ENCODE assay signal across 1 cellular context in genomic region chr22:28952857-28953256, GRCh38.
TF ChIP-seq lines count a peak whose summit lies in the region.

No MANE protein-coding gene starts in this region.

TF ChIP-seq in HEK293, 187 proteins besides CTCF, POLR2A, EP300 and RAD21 (continued from another document):
- TF ChIP-seq, protein P1, sequence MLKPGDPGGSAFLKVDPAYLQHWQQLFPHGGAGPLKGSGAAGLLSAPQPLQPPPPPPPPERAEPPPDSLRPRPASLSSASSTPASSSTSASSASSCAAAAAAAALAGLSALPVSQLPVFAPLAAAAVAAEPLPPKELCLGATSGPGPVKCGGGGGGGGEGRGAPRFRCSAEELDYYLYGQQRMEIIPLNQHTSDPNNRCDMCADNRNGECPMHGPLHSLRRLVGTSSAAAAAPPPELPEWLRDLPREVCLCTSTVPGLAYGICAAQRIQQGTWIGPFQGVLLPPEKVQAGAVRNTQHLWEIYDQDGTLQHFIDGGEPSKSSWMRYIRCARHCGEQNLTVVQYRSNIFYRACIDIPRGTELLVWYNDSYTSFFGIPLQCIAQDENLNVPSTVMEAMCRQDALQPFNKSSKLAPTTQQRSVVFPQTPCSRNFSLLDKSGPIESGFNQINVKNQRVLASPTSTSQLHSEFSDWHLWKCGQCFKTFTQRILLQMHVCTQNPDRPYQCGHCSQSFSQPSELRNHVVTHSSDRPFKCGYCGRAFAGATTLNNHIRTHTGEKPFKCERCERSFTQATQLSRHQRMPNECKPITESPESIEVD (tag by site-specific recombination; IDR thresholded peaks at IDR 0.05), result peak; percentile 63
- TF ChIP-seq ZNF274 (IDR thresholded peaks at IDR 0.05; ENCODE audit: low read length) (no peak), ZNF274 (tag by site-specific recombination; IDR thresholded peaks at IDR 0.05; ENCODE audit: borderline replicate concordance) (no peak), ZNF280D (tag by site-specific recombination; IDR thresholded peaks at IDR 0.05) (no peak), ZNF2 (tag by site-specific recombination; IDR thresholded peaks at IDR 0.05) (0 out of 2 replicates have a peak, but pooled peaks have one; percentile 24), ZNF404 (tag by site-specific recombination; IDR thresholded peaks at IDR 0.05) (no peak), SCRT1 (tag by site-specific recombination; IDR thresholded peaks at IDR 0.05; ENCODE audit: borderline replicate concordance) (no peak), ZNF624 (tag by site-specific recombination; IDR thresholded peaks at IDR 0.05) (no peak), ZNF175 (tag by site-specific recombination; IDR thresholded peaks at IDR 0.05) (no peak), ZNF596 (tag by site-specific recombination; IDR thresholded peaks at IDR 0.05) (no peak), ZNF398 (tag by site-specific recombination; IDR thresholded peaks at IDR 0.05) (no peak), KLF7 (tag by site-specific recombination; IDR thresholded peaks at IDR 0.05; ENCODE audit: borderline replicate concordance) (no peak), ZNF366 (tag by site-specific recombination; conservative IDR thresholded peaks at IDR 0.05) (peak; percentile 48; the same call in 1 of the 2 replicates), ZNF146 (tag by site-specific recombination; IDR thresholded peaks at IDR 0.05) (no peak), ZEB2 (tag by site-specific recombination; IDR thresholded peaks at IDR 0.05) (peak; percentile 41; the same call in 1 of the 2 replicates), ZNF112 (tag by site-specific recombination; IDR thresholded peaks at IDR 0.05) (no peak), ZFP69B (tag by site-specific recombination; IDR thresholded peaks at IDR 0.05) (peak; percentile 70; the same call in 1 of the 2 replicates), ZIC2 (tag by site-specific recombination; IDR thresholded peaks at IDR 0.05) (peak; percentile 34; the same call in 1 of the 2 replicates), ZNF121 (tag by site-specific recombination; IDR thresholded peaks at IDR 0.05) (no peak), REPIN1 (tag by site-specific recombination; IDR thresholded peaks at IDR 0.05; ENCODE audit: low read depth) (no peak), ZNF664 (tag by site-specific recombination; IDR thresholded peaks at IDR 0.05) (no peak), TRIM28 (IDR thresholded peaks at IDR 0.05; ENCODE audit: borderline replicate concordance, low read length) (no peak), OSR2 (tag by site-specific recombination; IDR thresholded peaks at IDR 0.05) (peak; percentile 84), PRDM10 (tag by site-specific recombination; IDR thresholded peaks at IDR 0.05) (peak; percentile 63), ZNF302 (tag by site-specific recombination; IDR thresholded peaks at IDR 0.05; ENCODE audit: low read depth) (no peak), MYNN (tag by site-specific recombination; IDR thresholded peaks at IDR 0.05; ENCODE audit: borderline replicate concordance) (no peak), ZBTB48 (tag by site-specific recombination; IDR thresholded peaks at IDR 0.05) (peak; percentile 48; the same call in 1 of the 2 replicates), ZNF600 (tag by site-specific recombination; IDR thresholded peaks at IDR 0.05) (no peak), SP2 (tag by site-specific recombination; IDR thresholded peaks at IDR 0.05) (no peak), SETDB1 (IDR thresholded peaks at IDR 0.05; ENCODE audit: insufficient read length, low read length) (no peak), WT1 (tag by site-specific recombination; IDR thresholded peaks at IDR 0.05) (no peak), KLF1 (tag by site-specific recombination; IDR thresholded peaks at IDR 0.05) (no peak), KLF16 (tag by site-specific recombination; IDR thresholded peaks at IDR 0.05) (no peak), ZNF830 (tag by site-specific recombination; IDR thresholded peaks at IDR 0.05; ENCODE audit: low read depth) (no peak), ZNF211 (tag by site-specific recombination; IDR thresholded peaks at IDR 0.05; ENCODE audit: low read depth) (no peak), ZXDB (tag by site-specific recombination; IDR thresholded peaks at IDR 0.05) (peak; percentile 83), ZNF704 (tag by site-specific recombination; IDR thresholded peaks at IDR 0.05) (no peak), ZNF239 (tag by site-specific recombination; IDR thresholded peaks at IDR 0.05) (no peak)
- TF ChIP-seq, protein P2, sequence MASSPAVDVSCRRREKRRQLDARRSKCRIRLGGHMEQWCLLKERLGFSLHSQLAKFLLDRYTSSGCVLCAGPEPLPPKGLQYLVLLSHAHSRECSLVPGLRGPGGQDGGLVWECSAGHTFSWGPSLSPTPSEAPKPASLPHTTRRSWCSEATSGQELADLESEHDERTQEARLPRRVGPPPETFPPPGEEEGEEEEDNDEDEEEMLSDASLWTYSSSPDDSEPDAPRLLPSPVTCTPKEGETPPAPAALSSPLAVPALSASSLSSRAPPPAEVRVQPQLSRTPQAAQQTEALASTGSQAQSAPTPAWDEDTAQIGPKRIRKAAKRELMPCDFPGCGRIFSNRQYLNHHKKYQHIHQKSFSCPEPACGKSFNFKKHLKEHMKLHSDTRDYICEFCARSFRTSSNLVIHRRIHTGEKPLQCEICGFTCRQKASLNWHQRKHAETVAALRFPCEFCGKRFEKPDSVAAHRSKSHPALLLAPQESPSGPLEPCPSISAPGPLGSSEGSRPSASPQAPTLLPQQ (tag by site-specific recombination; IDR thresholded peaks at IDR 0.05), result peak; percentile 84
- TF ChIP-seq, protein P3, sequence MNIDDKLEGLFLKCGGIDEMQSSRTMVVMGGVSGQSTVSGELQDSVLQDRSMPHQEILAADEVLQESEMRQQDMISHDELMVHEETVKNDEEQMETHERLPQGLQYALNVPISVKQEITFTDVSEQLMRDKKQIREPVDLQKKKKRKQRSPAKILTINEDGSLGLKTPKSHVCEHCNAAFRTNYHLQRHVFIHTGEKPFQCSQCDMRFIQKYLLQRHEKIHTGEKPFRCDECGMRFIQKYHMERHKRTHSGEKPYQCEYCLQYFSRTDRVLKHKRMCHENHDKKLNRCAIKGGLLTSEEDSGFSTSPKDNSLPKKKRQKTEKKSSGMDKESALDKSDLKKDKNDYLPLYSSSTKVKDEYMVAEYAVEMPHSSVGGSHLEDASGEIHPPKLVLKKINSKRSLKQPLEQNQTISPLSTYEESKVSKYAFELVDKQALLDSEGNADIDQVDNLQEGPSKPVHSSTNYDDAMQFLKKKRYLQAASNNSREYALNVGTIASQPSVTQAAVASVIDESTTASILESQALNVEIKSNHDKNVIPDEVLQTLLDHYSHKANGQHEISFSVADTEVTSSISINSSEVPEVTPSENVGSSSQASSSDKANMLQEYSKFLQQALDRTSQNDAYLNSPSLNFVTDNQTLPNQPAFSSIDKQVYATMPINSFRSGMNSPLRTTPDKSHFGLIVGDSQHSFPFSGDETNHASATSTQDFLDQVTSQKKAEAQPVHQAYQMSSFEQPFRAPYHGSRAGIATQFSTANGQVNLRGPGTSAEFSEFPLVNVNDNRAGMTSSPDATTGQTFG (tag by site-specific recombination; IDR thresholded peaks at IDR 0.05; ENCODE audit: borderline replicate concordance), result no peak
- TF ChIP-seq, protein P4, sequence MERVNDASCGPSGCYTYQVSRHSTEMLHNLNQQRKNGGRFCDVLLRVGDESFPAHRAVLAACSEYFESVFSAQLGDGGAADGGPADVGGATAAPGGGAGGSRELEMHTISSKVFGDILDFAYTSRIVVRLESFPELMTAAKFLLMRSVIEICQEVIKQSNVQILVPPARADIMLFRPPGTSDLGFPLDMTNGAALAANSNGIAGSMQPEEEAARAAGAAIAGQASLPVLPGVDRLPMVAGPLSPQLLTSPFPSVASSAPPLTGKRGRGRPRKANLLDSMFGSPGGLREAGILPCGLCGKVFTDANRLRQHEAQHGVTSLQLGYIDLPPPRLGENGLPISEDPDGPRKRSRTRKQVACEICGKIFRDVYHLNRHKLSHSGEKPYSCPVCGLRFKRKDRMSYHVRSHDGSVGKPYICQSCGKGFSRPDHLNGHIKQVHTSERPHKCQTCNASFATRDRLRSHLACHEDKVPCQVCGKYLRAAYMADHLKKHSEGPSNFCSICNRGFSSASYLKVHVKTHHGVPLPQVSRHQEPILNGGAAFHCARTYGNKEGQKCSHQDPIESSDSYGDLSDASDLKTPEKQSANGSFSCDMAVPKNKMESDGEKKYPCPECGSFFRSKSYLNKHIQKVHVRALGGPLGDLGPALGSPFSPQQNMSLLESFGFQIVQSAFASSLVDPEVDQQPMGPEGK (tag by site-specific recombination; IDR thresholded peaks at IDR 0.05), result peak; percentile 71
- TF ChIP-seq, protein P5, sequence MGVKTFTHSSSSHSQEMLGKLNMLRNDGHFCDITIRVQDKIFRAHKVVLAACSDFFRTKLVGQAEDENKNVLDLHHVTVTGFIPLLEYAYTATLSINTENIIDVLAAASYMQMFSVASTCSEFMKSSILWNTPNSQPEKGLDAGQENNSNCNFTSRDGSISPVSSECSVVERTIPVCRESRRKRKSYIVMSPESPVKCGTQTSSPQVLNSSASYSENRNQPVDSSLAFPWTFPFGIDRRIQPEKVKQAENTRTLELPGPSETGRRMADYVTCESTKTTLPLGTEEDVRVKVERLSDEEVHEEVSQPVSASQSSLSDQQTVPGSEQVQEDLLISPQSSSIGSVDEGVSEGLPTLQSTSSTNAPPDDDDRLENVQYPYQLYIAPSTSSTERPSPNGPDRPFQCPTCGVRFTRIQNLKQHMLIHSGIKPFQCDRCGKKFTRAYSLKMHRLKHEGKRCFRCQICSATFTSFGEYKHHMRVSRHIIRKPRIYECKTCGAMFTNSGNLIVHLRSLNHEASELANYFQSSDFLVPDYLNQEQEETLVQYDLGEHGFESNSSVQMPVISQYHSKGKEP (tag by site-specific recombination; IDR thresholded peaks at IDR 0.05), result peak; percentile 75
